In genomic region chr6:157769776-157770430, GRCh38 we compare ENCODE assay signal across 14 cellular contexts. TPM values are rescaled to one million over a fixed set of nuclear protein-coding genes. Genes with fewer than 3 reads are reported as not detected.
DNase-seq lines count a peak whose midpoint lies in the region; ATAC-seq, FAIRE-seq and TF ChIP-seq lines count a peak whose summit lies in the region.
"Had no signal": no experiment of that assay in that cellular context is flagged by ENCODE, and none has a peak within 500 bp of the region (broad histone marks: within the 10 kb centered on the region; RNA-seq: fewer than 3 reads in every experiment).

No MANE protein-coding gene starts in this region.

- H3K27ac Mint-ChIP-seq in CD8-positive, alpha-beta T cell = peak overlapping the region; percentile 60

- peaks cover 2% of the 10 kb centered on the region for H3K27me3 Mint-ChIP-seq in CD8-positive, alpha-beta T cell (ENCODE audit: low read depth)

- H3K36me3 Mint-ChIP-seq in CD8-positive, alpha-beta T cell = no peaks in the 10 kb centered on the region

- TF ChIP-seq CTCF in AG04450 (IDR thresholded peaks at IDR 0.05; ENCODE audit: low read depth, low read length) (no peak), left lung (IDR thresholded peaks at IDR 0.05) (no peak), hepatocyte (IDR thresholded peaks at IDR 0.05; ENCODE audit: poor library complexity) (no peak)
- TF ChIP-seq CTCF in CD8-positive, alpha-beta T cell (IDR thresholded peaks at IDR 0.05) = no peak

- H3K27ac ChIP-seq in AG04450 (ENCODE audit: low read depth, low read length) (peak overlapping the region; percentile 11), left lung (no peak overlapping the region), hepatocyte (no peak overlapping the region)
- H3K27ac ChIP-seq in CD8-positive, alpha-beta T cell (ENCODE audit: low read depth, low read length) = no peak overlapping the region
- H3K27ac ChIP-seq: coronary artery, neutrophil had no signal

- H3K4me2 ChIP-seq in hepatocyte = no peak overlapping the region

- POLR2A ChIA-PET in AG04450 (lab: Yijun Ruan, JAX) = no interaction called here
- POLR2A ChIA-PET in CD8-positive, alpha-beta T cell (lab: Charles Lee) = interaction anchor here (1.2 kb wide), 1 partner anchor 8 kb away, joined by 4 read pairs; no protein-coding TSS in a partner anchor

- H3K27me3 ChIP-seq in AG04450 (ENCODE audit: control insufficient read depth, insufficient read depth, low read length) (no peaks in the 10 kb centered on the region), left lung (peaks cover 0 to 30% of the 10 kb centered on the region in 2 donors), hepatocyte (no peaks in the 10 kb centered on the region)
- H3K27me3 ChIP-seq in CD8-positive, alpha-beta T cell (ENCODE audit: insufficient read depth, low read length) = no peaks in the 10 kb centered on the region

- 83% methylated on average over 10 of the region's 10 CpGs for whole genome bisulfite sequencing in hepatocyte (ENCODE audit: low lambda C conversion rate, missing lambda C conversion rate)

- H3K9me3 ChIP-seq in AG04450 (ENCODE audit: control insufficient read depth, insufficient read depth, low read length) (no peaks in the 10 kb centered on the region), left lung (no peaks in the 10 kb centered on the region), hepatocyte (ENCODE audit: low read depth) (no peaks in the 10 kb centered on the region)
- no peaks in the 10 kb centered on the region for H3K9me3 ChIP-seq in CD8-positive, alpha-beta T cell (ENCODE audit: low read length)
- H3K9me3 ChIP-seq: neutrophil had no signal

- H3K79me2 ChIP-seq in hepatocyte = no peaks in the 10 kb centered on the region

- FAIRE-seq in RCC 7860 (lab: Jason Lieb, UNC) = no peak

- no peaks in the 10 kb centered on the region for H3K9me2 ChIP-seq in hepatocyte (replicated peaks; ENCODE audit: insufficient read depth)

- CTCF ChIA-PET in AG04450 (lab: Charles Lee) = interaction anchor here (0.9 to 2.1 kb wide), 4 partner anchors 14 to 256 kb away, joined by 3 to 14 read pairs (median 4); no protein-coding TSS in a partner anchor
- CTCF ChIA-PET in CD8-positive, alpha-beta T cell (lab: Charles Lee) = interaction anchor here (1.2 to 6.2 kb wide), 4 partner anchors 9 to 303 kb away, joined by 3 to 48 read pairs (median 4); no protein-coding TSS in a partner anchor

- peaks cover 47% of the 10 kb centered on the region for H3K4me1 Mint-ChIP-seq in CD8-positive, alpha-beta T cell (ENCODE audit: low read depth)

- H3K9me3 Mint-ChIP-seq in CD8-positive, alpha-beta T cell = no peaks in the 10 kb centered on the region

- no peak for DNase-seq in AG04450 (ENCODE audit: low read depth, low spot score)
- no peak for DNase-seq in CD8-positive, alpha-beta T cell
- DNase-seq in RCC 7860 (ENCODE audit: low spot score) = peak; percentile 35
- no peak for DNase-seq in left lung
- DNase-seq in AG20443 (ENCODE audit: low spot score) = no peak
- DNase-seq in hepatocyte (ENCODE audit: low spot score) = no peak
- DNase-seq: activated CD4-positive, CD25-positive, alpha-beta regulatory T cell treated with anti-CD3 and anti-CD28 coated beads, Interleukin-2, amount 50 U/mL, for 72 hours; foreskin melanocyte; islet precursor cell; stimulated activated CD8-positive, alpha-beta memory T cell treated with anti-CD3 and anti-CD28 coated beads, Interleukin-4, amount 100 ng/mL, for 48 hours had no signal

- H3K4me3 ChIP-seq in AG04450 (ENCODE audit: low read depth, low read length) = no peak overlapping the region
- no peak overlapping the region for H3K4me3 ChIP-seq in CD8-positive, alpha-beta T cell (ENCODE audit: low read depth, low read length)
- no peak overlapping the region for H3K4me3 ChIP-seq in left lung
- H3K4me3 ChIP-seq in hepatocyte = no peak overlapping the region
- H3K4me3 ChIP-seq: coronary artery had no signal

- no peaks in the 10 kb centered on the region for H4K20me1 ChIP-seq in hepatocyte (ENCODE audit: insufficient read depth, poor library complexity, severe bottlenecking)

- peaks cover 35% of the 10 kb centered on the region for H3K4me1 ChIP-seq in CD8-positive, alpha-beta T cell (ENCODE audit: insufficient read depth, low read length)
- H3K4me1 ChIP-seq in left lung (peaks cover 0 to 17% of the 10 kb centered on the region in 2 donors), hepatocyte (ENCODE audit: insufficient read depth) (peaks cover 2% of the 10 kb centered on the region)

- intact Hi-C loops in CD8-positive, alpha-beta T cell (cut with DNase I, micrococcal nuclease) = no loop called here
- intact Hi-C loops in left lung (cut with DNase I) = loop anchor here in 1 of 2 donors (10.0 kb wide), 1 partner anchor 305 kb away; no protein-coding TSS in a partner anchor

- no peak overlapping the region for H2AFZ ChIP-seq in hepatocyte

- H3K36me3 ChIP-seq in CD8-positive, alpha-beta T cell (ENCODE audit: insufficient read depth, low read length) = no peaks in the 10 kb centered on the region
- H3K36me3 ChIP-seq in left lung = no peaks in the 10 kb centered on the region
- no peaks in the 10 kb centered on the region for H3K36me3 ChIP-seq in hepatocyte (replicated peaks; ENCODE audit: insufficient read depth, low read depth)
- H3K36me3 ChIP-seq: neutrophil had no signal

- ATAC-seq in CD8-positive, alpha-beta T cell = no peak
- ATAC-seq in left lung (peak; percentile 72), GM21737 (IDR thresholded peaks at IDR 0.05; ENCODE audit: unreplicated experiment) (no peak), HG03378 (IDR thresholded peaks at IDR 0.05; ENCODE audit: unreplicated experiment) (no peak)

- no peak overlapping the region for H3K4me3 Mint-ChIP-seq in CD8-positive, alpha-beta T cell

RNA-seq across cellular contexts. Expression of gene SNX9, which starts 53.1 kb away (rescaled TPM):
- 52.4 and 58.7 TPM in 2 replicates for polyA plus RNA-seq in AG04450 (2011; rRNA removed)
- 34.0 and 37.8 TPM in 2 replicates for polyA minus RNA-seq in AG04450 (2011; rRNA and poly(A)+ RNA removed)
- total RNA-seq in CD8-positive, alpha-beta T cell = 10 to 100 TPM; 54.8 to 63.2 TPM
- total RNA-seq in left lung = 10 to 100 TPM; 23.5 to 25.3 TPM
- 32.8 and 34.7 TPM in 2 replicates for total RNA-seq in hepatocyte
- polyA plus RNA-seq in hepatocyte = 28.7 and 34.1 TPM in 2 replicates
